Comparison of ENCODE assay signal across 1 cellular context in the genomic region with DNA sequence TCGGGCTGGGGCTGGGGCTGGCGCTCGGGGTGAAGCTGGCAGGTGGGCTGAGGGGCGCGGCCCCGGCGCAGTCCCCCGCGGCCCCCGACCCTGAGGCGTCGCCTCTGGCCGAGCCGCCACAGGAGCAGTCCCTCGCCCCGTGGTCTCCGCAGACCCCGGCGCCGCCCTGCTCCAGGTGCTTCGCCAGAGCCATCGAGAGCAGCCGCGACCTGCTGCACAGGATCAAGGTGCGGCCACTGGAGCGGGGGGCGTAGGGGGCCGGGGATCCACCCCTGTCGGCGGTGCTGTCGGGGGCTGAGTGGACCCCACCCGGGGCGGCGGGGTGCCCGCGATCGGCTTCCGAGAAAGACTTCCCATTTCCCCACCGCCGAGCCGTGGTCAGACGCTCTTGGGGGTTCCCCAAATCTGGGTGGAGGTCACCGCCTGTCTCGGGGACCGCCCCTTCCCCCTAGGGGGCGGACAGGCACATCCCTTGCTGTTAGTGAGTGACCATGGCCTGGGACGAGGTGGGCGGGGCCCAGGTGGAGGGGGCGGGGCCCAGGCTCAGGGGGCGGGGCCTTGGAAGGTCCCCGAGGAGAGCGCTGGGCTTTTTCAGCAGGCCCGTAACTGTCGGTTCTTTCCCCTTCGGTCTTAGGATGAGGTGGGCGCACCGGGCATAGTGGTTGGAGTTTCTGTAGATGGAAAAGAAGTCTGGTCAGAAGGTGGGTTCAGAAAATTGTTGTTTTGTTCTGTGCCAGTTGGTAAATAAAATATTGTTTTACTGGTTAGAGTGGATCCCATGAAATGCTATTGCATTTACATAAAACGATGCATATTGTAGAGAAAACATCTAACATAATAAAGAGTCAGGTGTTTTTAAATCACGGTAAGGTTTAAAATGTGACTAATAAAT.
A peak's percentile ranks its signal among the peaks of the same experiment; 100 is the strongest.
TF ChIP-seq lines count a peak whose summit lies in the region.

No MANE protein-coding gene starts in this region.

TF ChIP-seq in HEK293, 187 proteins besides CTCF, POLR2A, EP300 and RAD21 (continued from another document and continues in another):
- TF ChIP-seq, protein P1, sequence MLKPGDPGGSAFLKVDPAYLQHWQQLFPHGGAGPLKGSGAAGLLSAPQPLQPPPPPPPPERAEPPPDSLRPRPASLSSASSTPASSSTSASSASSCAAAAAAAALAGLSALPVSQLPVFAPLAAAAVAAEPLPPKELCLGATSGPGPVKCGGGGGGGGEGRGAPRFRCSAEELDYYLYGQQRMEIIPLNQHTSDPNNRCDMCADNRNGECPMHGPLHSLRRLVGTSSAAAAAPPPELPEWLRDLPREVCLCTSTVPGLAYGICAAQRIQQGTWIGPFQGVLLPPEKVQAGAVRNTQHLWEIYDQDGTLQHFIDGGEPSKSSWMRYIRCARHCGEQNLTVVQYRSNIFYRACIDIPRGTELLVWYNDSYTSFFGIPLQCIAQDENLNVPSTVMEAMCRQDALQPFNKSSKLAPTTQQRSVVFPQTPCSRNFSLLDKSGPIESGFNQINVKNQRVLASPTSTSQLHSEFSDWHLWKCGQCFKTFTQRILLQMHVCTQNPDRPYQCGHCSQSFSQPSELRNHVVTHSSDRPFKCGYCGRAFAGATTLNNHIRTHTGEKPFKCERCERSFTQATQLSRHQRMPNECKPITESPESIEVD (tag by site-specific recombination; IDR thresholded peaks at IDR 0.05): no peak
- TF ChIP-seq ZNF792 (tag by site-specific recombination; IDR thresholded peaks at IDR 0.05) (no peak), ZNF112 (tag by site-specific recombination; IDR thresholded peaks at IDR 0.05) (no peak), ZBTB8A (tag by site-specific recombination; IDR thresholded peaks at IDR 0.05) (0 out of 2 replicates have a peak, but pooled peaks have one; percentile 24), SP3 (tag by site-specific recombination; IDR thresholded peaks at IDR 0.05) (peak; percentile 77), KLF9 (tag by site-specific recombination; IDR thresholded peaks at IDR 0.05; ENCODE audit: low read depth) (peak; percentile 92), HOXC10 (CRISPR knock-in tag; IDR thresholded peaks at IDR 0.05) (no peak), IKZF3 (tag by site-specific recombination; IDR thresholded peaks at IDR 0.05) (no peak), KLF8 (tag by site-specific recombination; IDR thresholded peaks at IDR 0.05) (peak; percentile 73), ZNF629 (tag by site-specific recombination; IDR thresholded peaks at IDR 0.05) (no peak), ZNF692 (tag by site-specific recombination; IDR thresholded peaks at IDR 0.05) (peak; percentile 91), ZNF626 (tag by site-specific recombination; IDR thresholded peaks at IDR 0.05) (no peak), ZNF266 (tag by site-specific recombination; IDR thresholded peaks at IDR 0.05; ENCODE audit: low read depth) (no peak), ZNF341 (tag by site-specific recombination; IDR thresholded peaks at IDR 0.05; ENCODE audit: low read depth) (peak; percentile 58), GLIS2 (tag by site-specific recombination; IDR thresholded peaks at IDR 0.05) (peak; percentile 95), ZNF391 (tag by site-specific recombination; IDR thresholded peaks at IDR 0.05; ENCODE audit: borderline replicate concordance, low read depth) (no peak), ZBTB48 (tag by site-specific recombination; IDR thresholded peaks at IDR 0.05) (peak; percentile 75), ZFP69B (tag by site-specific recombination; IDR thresholded peaks at IDR 0.05) (peak; percentile 82), BCL11A (tag by site-specific recombination; IDR thresholded peaks at IDR 0.05; ENCODE audit: low read depth) (peak; percentile 82), ZNF777 (tag by site-specific recombination; IDR thresholded peaks at IDR 0.05; ENCODE audit: borderline replicate concordance) (peak; percentile 50; the same call in 1 of the 2 replicates), ZNF184 (tag by site-specific recombination; IDR thresholded peaks at IDR 0.05) (no peak), SCRT1 (tag by site-specific recombination; IDR thresholded peaks at IDR 0.05; ENCODE audit: borderline replicate concordance) (no peak), ZNF175 (tag by site-specific recombination; IDR thresholded peaks at IDR 0.05) (no peak), ZNF221 (tag by site-specific recombination; IDR thresholded peaks at IDR 0.05; ENCODE audit: borderline replicate concordance) (no peak), ZBTB44 (tag by site-specific recombination; IDR thresholded peaks at IDR 0.05) (no peak), ZNF707 (tag by site-specific recombination; IDR thresholded peaks at IDR 0.05) (no peak), ZEB2 (tag by site-specific recombination; IDR thresholded peaks at IDR 0.05) (no peak), SALL2 (tag by site-specific recombination; IDR thresholded peaks at IDR 0.05; ENCODE audit: borderline replicate concordance) (no peak), MZF1 (tag by site-specific recombination; IDR thresholded peaks at IDR 0.05; ENCODE audit: borderline replicate concordance) (no peak), GLIS1 (tag by site-specific recombination; IDR thresholded peaks at IDR 0.05) (peak; percentile 78), ZNF26 (tag by site-specific recombination; IDR thresholded peaks at IDR 0.05) (no peak), ZNF585B (tag by site-specific recombination; IDR thresholded peaks at IDR 0.05) (no peak), RBAK (tag by site-specific recombination; IDR thresholded peaks at IDR 0.05) (no peak), HOXD13 (CRISPR knock-in tag; IDR thresholded peaks at IDR 0.05; ENCODE audit: borderline replicate concordance) (no peak), SETDB1 (IDR thresholded peaks at IDR 0.05; ENCODE audit: insufficient read length, low read length) (no peak), ZBTB20 (tag by site-specific recombination; IDR thresholded peaks at IDR 0.05) (peak; percentile 81), ZXDB (tag by site-specific recombination; IDR thresholded peaks at IDR 0.05) (no peak), ZNF138 (tag by site-specific recombination; IDR thresholded peaks at IDR 0.05; ENCODE audit: borderline replicate concordance) (no peak), TRIM28 (IDR thresholded peaks at IDR 0.05; ENCODE audit: borderline replicate concordance, low read length) (no peak)
- TF ChIP-seq, protein P2, sequence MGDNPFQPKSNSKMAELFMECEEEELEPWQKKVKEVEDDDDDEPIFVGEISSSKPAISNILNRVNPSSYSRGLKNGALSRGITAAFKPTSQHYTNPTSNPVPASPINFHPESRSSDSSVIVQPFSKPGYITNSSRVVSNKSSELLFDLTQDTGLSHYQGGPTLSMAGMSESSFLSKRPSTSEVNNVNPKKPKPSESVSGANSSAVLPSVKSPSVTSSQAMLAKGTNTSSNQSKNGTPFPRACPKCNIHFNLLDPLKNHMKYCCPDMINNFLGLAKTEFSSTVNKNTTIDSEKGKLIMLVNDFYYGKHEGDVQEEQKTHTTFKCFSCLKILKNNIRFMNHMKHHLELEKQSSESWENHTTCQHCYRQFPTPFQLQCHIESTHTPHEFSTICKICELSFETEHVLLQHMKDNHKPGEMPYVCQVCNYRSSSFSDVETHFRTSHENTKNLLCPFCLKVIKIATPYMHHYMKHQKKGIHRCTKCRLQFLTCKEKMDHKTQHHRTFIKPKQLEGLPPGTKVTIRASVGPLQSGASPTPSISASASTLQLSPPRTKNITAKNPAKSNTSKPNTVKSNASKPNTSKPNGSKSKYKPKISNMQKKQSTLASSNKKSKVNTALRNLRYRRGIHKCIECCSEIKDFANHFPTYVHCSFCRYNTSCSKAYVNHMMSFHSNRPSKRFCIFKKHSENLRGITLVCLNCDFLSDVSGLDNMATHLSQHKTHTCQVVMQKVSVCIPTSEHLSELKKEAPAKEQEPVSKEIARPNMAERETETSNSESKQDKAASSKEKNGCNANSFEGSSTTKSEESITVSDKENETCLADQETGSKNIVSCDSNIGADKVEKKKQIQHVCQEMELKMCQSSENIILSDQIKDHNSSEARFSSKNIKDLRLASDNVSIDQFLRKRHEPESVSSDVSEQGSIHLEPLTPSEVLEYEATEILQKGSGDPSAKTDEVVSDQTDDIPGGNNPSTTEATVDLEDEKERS (tag by site-specific recombination; IDR thresholded peaks at IDR 0.05): no peak
- TF ChIP-seq, protein P3, sequence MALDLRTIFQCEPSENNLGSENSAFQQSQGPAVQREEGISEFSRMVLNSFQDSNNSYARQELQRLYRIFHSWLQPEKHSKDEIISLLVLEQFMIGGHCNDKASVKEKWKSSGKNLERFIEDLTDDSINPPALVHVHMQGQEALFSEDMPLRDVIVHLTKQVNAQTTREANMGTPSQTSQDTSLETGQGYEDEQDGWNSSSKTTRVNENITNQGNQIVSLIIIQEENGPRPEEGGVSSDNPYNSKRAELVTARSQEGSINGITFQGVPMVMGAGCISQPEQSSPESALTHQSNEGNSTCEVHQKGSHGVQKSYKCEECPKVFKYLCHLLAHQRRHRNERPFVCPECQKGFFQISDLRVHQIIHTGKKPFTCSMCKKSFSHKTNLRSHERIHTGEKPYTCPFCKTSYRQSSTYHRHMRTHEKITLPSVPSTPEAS (tag by site-specific recombination; IDR thresholded peaks at IDR 0.05): peak; percentile 19; the same call in 1 of the 2 replicates
- TF ChIP-seq, protein P4, sequence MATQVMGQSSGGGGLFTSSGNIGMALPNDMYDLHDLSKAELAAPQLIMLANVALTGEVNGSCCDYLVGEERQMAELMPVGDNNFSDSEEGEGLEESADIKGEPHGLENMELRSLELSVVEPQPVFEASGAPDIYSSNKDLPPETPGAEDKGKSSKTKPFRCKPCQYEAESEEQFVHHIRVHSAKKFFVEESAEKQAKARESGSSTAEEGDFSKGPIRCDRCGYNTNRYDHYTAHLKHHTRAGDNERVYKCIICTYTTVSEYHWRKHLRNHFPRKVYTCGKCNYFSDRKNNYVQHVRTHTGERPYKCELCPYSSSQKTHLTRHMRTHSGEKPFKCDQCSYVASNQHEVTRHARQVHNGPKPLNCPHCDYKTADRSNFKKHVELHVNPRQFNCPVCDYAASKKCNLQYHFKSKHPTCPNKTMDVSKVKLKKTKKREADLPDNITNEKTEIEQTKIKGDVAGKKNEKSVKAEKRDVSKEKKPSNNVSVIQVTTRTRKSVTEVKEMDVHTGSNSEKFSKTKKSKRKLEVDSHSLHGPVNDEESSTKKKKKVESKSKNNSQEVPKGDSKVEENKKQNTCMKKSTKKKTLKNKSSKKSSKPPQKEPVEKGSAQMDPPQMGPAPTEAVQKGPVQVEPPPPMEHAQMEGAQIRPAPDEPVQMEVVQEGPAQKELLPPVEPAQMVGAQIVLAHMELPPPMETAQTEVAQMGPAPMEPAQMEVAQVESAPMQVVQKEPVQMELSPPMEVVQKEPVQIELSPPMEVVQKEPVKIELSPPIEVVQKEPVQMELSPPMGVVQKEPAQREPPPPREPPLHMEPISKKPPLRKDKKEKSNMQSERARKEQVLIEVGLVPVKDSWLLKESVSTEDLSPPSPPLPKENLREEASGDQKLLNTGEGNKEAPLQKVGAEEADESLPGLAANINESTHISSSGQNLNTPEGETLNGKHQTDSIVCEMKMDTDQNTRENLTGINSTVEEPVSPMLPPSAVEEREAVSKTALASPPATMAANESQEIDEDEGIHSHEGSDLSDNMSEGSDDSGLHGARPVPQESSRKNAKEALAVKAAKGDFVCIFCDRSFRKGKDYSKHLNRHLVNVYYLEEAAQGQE (tag by site-specific recombination; IDR thresholded peaks at IDR 0.05): no peak
- TF ChIP-seq, protein P5, sequence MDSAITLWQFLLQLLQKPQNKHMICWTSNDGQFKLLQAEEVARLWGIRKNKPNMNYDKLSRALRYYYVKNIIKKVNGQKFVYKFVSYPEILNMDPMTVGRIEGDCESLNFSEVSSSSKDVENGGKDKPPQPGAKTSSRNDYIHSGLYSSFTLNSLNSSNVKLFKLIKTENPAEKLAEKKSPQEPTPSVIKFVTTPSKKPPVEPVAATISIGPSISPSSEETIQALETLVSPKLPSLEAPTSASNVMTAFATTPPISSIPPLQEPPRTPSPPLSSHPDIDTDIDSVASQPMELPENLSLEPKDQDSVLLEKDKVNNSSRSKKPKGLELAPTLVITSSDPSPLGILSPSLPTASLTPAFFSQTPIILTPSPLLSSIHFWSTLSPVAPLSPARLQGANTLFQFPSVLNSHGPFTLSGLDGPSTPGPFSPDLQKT (IDR thresholded peaks at IDR 0.05; ENCODE audit: borderline replicate concordance, low read depth, low read length): no peak
